Comparison of ENCODE assay signal across 36 cellular contexts in the genomic region with DNA sequence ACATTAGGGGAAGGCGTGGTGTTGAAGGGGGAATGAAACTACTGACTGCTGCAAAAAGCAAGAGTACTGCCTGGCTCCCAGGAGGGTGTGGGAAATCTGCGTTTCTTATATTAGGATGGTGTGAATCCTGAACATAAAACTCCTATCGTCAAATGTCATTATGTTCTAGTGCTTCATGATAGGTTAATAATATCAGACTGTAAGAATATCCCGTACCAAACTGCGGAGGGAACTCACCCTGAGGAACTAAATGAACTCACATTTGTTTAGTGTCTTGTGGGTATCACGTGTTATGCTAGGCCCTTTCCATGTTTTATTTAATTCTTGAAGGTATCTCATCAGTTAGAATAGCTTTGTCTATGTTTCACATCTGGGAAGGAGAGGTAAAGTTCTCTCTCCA.
DNase-seq lines count a peak whose midpoint lies in the region; ATAC-seq, FAIRE-seq and TF ChIP-seq lines count a peak whose summit lies in the region.
"Had no signal": no experiment of that assay in that cellular context is flagged by ENCODE, and none has a peak within 500 bp of the region (broad histone marks: within the 10 kb centered on the region; RNA-seq: fewer than 3 reads in every experiment).

No MANE protein-coding gene starts in this region.

- peak overlapping the region; percentile 17 for H4K91ac ChIP-seq in H1 (replicated peaks; ENCODE audit: insufficient read length, low read length)
- H4K91ac ChIP-seq in neuronal stem cell (ENCODE audit: low read depth, low read length, poor library complexity): no peak overlapping the region

- DNase-seq in right cardiac atrium: no peak
- DNase-seq in left cardiac atrium: no peak
- no peak for DNase-seq in H1 (ENCODE audit: low read depth in 1 of 2, low spot score in 2 of 2)
- no peak for DNase-seq in neural progenitor cell (ENCODE audit: low spot score)
- no peak for DNase-seq in gastrocnemius medialis
- no peak for DNase-seq in thyroid gland
- DNase-seq in neuronal stem cell (ENCODE audit: low spot score): no peak
- DNase-seq: 8988T; ACHN; AML-193; BE2C; C1 segment of cervical spinal cord; Caco-2; Calu3; CD4-positive, alpha-beta memory T cell; CD4-positive, alpha-beta T cell; CD4-positive, CD25-positive, alpha-beta regulatory T cell; CD8-positive, alpha-beta memory T cell; CD8-positive, alpha-beta T cell; COR-L47; DMS 273 treated with DMSO at 0.1 percent for 48 hours; DMS153; DMS79; DMS79 treated with DMSO at 0.1 percent for 48 hours; DND-41; EL had no signal

- H3K9me3 Mint-ChIP-seq in neural progenitor cell: no peaks in the 10 kb centered on the region
- H3K9me3 Mint-ChIP-seq: CD8-positive, alpha-beta memory T cell; CD8-positive, alpha-beta T cell had no signal

- H3K4me1 Mint-ChIP-seq in neural progenitor cell: peaks cover 19% of the 10 kb centered on the region
- H3K4me1 Mint-ChIP-seq: B cell; CD14-positive monocyte; CD4-positive, alpha-beta memory T cell; CD4-positive, CD25-positive, alpha-beta regulatory T cell; CD8-positive, alpha-beta memory T cell had no signal

- no peaks in the 10 kb centered on the region for H3K79me2 ChIP-seq in H1 (ENCODE audit: control insufficient read depth in 1 of 2, insufficient read depth in 2 of 2, low read length in 2 of 2)
- H3K79me2 ChIP-seq in neural progenitor cell (ENCODE audit: low read depth): no peaks in the 10 kb centered on the region

- H3K4me3 ChIP-seq in right cardiac atrium (ENCODE audit: low read length): no peak overlapping the region
- H3K4me3 ChIP-seq in H1 (ENCODE audit: extremely low read depth in 1 of 4, insufficient read depth in 2 of 4, low read depth in 3 of 4, low read length in 4 of 4): no peak overlapping the region
- no peak overlapping the region for H3K4me3 ChIP-seq in neural progenitor cell
- H3K4me3 ChIP-seq in gastrocnemius medialis: no peak overlapping the region
- H3K4me3 ChIP-seq in thyroid gland (replicated peaks in 1 of 3): no peak overlapping the region
- H3K4me3 ChIP-seq in neuronal stem cell (ENCODE audit: low read length in 2 of 2): no peak overlapping the region
- H3K4me3 ChIP-seq: A549; BLaER1; BLaER1 treated with 17β-estradiol and CSF1 and Interleukin-3, amounts not matched to agents 10 nM and 100 nM had no signal

- H3K27ac Mint-ChIP-seq in neural progenitor cell: no peak overlapping the region
- H3K27ac Mint-ChIP-seq: B cell; CD14-positive monocyte; CD4-positive, alpha-beta memory T cell; CD4-positive, alpha-beta T cell; CD4-positive, CD25-positive, alpha-beta regulatory T cell; CD8-positive, alpha-beta memory T cell; CD8-positive, alpha-beta T cell had no signal

- H3K79me1 ChIP-seq in H1 (ENCODE audit: low read depth, low read length) (no peaks in the 10 kb centered on the region; the same call in 1 of the 2 replicates), neuronal stem cell (ENCODE audit: low read depth, low read length) (peaks cover 2% of the 10 kb centered on the region)

- peaks cover 3% of the 10 kb centered on the region for H3K27me3 Mint-ChIP-seq in neural progenitor cell (ENCODE audit: insufficient read depth, low read depth)
- H3K27me3 Mint-ChIP-seq: B cell had no signal

- H3F3A ChIP-seq in neural progenitor cell (ENCODE audit: low read depth): no peaks in the 10 kb centered on the region

- H3K23ac ChIP-seq in H1 (ENCODE audit: insufficient read length) (no peak overlapping the region), neuronal stem cell (ENCODE audit: low read depth, low read length, poor library complexity) (no peak overlapping the region)

- H3K56ac ChIP-seq in H1 (replicated peaks; ENCODE audit: insufficient read length, low read depth, low read length): no peak overlapping the region

- H2AK5ac ChIP-seq in H1 (ENCODE audit: low read depth, low read length): no peak overlapping the region
- no peak overlapping the region for H2AK5ac ChIP-seq in neuronal stem cell (ENCODE audit: low read depth, low read length)

- TF ChIP-seq POLR2A in H1 (IDR thresholded peaks at IDR 0.05; ENCODE audit: control extremely low read depth in 1 of 2, low read depth in 2 of 2, low read length in 2 of 2) (no peak), gastrocnemius medialis (IDR thresholded peaks at IDR 0.05) (no peak), thyroid gland (IDR thresholded peaks at IDR 0.05) (no peak)

- CTCF ChIA-PET in H1 (lab: Charles Lee; ENCODE audit: partially characterized antibody): no interaction called here

- H3K4ac ChIP-seq in H1 (replicated peaks; ENCODE audit: insufficient read length, low read depth, low read length) (no peak overlapping the region), neuronal stem cell (ENCODE audit: low read length) (no peak overlapping the region)

- H3K27me3 ChIP-seq in right cardiac atrium (ENCODE audit: control insufficient read depth, insufficient read depth) (no peaks in the 10 kb centered on the region), H1 (replicated peaks in 1 of 4; ENCODE audit: control insufficient read depth in 3 of 4, extremely low read depth in 1 of 4, insufficient read depth in 3 of 4, low read length in 3 of 4) (no peaks in the 10 kb centered on the region), neural progenitor cell (no peaks in the 10 kb centered on the region), gastrocnemius medialis (no peaks in the 10 kb centered on the region), thyroid gland (no peaks in the 10 kb centered on the region), neuronal stem cell (ENCODE audit: control insufficient read depth in 3 of 3, insufficient read depth in 3 of 3, low read depth in 1 of 3, low read length in 3 of 3) (no peaks in the 10 kb centered on the region)
- H3K27me3 ChIP-seq: BE2C; BLaER1; BLaER1 treated with 17β-estradiol and CSF1 and Interleukin-3, amounts not matched to agents 10 nM and 100 nM had no signal

- TF ChIP-seq RAD21 in H1 (IDR thresholded peaks at IDR 0.05 in 1 of 2, conservative IDR thresholded peaks at IDR 0.05 in 1 of 2; ENCODE audit: low read depth in 2 of 2, low read length in 2 of 2): no peak

- intact Hi-C loops in right cardiac atrium (cut with DNase I): no loop called here
- intact Hi-C loops in left cardiac atrium (cut with DNase I): no loop called here
- intact Hi-C loops in gastrocnemius medialis (cut with DNase I; ENCODE audit: low total_unique reads): no loop called here
- intact Hi-C loops in thyroid gland (cut with DNase I): no loop called here

- H4K8ac ChIP-seq in H1 (ENCODE audit: extremely low read depth, insufficient read depth, low read length): no peak overlapping the region
- no peak overlapping the region for H4K8ac ChIP-seq in neuronal stem cell (ENCODE audit: low read depth, low read length)

- H3K27ac ChIP-seq in right cardiac atrium (ENCODE audit: low read length) (peak overlapping the region; percentile 51), H1 (ENCODE audit: low read depth, low read length) (no peak overlapping the region), neural progenitor cell (no peak overlapping the region), gastrocnemius medialis (peak overlapping the region in 3 of 4 donors; percentile 36 to 69 (median 50)), thyroid gland (no peak overlapping the region), neuronal stem cell (replicated peaks; ENCODE audit: low read length) (no peak overlapping the region)
- H3K27ac ChIP-seq: 22Rv1; A549; BLaER1; BLaER1 treated with 17β-estradiol and CSF1 and Interleukin-3, amounts not matched to agents 10 nM and 100 nM; C4-2B had no signal

- no peak for TF ChIP-seq EP300 in H1 (IDR thresholded peaks at IDR 0.05; ENCODE audit: borderline replicate concordance in 1 of 2, low read depth in 2 of 2, low read length in 2 of 2)

- H3K9me3 ChIP-seq in right cardiac atrium (ENCODE audit: control insufficient read depth, low read length): no peaks in the 10 kb centered on the region
- H3K9me3 ChIP-seq in H1 (ENCODE audit: insufficient read depth in 2 of 2, low read depth in 1 of 2, low read length in 1 of 2): no peaks in the 10 kb centered on the region
- no peaks in the 10 kb centered on the region for H3K9me3 ChIP-seq in neural progenitor cell (ENCODE audit: low read depth)
- H3K9me3 ChIP-seq in gastrocnemius medialis: no peaks in the 10 kb centered on the region
- H3K9me3 ChIP-seq in thyroid gland: no peaks in the 10 kb centered on the region
- no peaks in the 10 kb centered on the region for H3K9me3 ChIP-seq in neuronal stem cell (replicated peaks in 1 of 2; ENCODE audit: control insufficient read depth in 2 of 2, insufficient read depth in 1 of 2, low read depth in 1 of 2, low read length in 2 of 2)
- H3K9me3 ChIP-seq: A549; BE2C; BLaER1; BLaER1 treated with 17β-estradiol and CSF1 and Interleukin-3, amounts not matched to agents 10 nM and 100 nM; Caco-2 had no signal

- no peak overlapping the region for H2BK12ac ChIP-seq in H1 (ENCODE audit: low read depth, low read length)
- no peak overlapping the region for H2BK12ac ChIP-seq in neuronal stem cell (ENCODE audit: low read length)

- H2BK20ac ChIP-seq in H1 (ENCODE audit: low read length): no peak overlapping the region

- H2BK120ac ChIP-seq in H1 (replicated peaks; ENCODE audit: low read depth, low read length) (no peak overlapping the region), neuronal stem cell (ENCODE audit: low read depth, low read length) (no peak overlapping the region)

- ATAC-seq in right cardiac atrium (no peak), left cardiac atrium (no peak), gastrocnemius medialis (peak in 1 of 2 donors; percentile 69), SK-N-SH treated with all-trans-retinoic acid at 6 μM for 48 hours (no peak)
- ATAC-seq: A549; CD8-positive, alpha-beta T cell had no signal

- H2BK15ac ChIP-seq in H1 (ENCODE audit: low read length) (no peak overlapping the region), neuronal stem cell (ENCODE audit: low read length) (no peak overlapping the region)

- WGBS in right cardiac atrium: 76% methylated on average over 6 of the region's 6 CpGs
- WGBS in H1 (ENCODE audit: extremely low coverage in 1 of 2, insufficient coverage in 1 of 2, insufficient read length in 1 of 2, insufficient replicate concordance in 2 of 2, low coverage in 1 of 2, low lambda C conversion rate in 2 of 2, missing lambda C conversion rate in 1 of 2), 2 experiments: 93% methylated on average over 6 of the region's 6 CpGs; no CpG with 5 or more reads in 1 of the 2 experiments
- 80 to 90% methylated on average over 6 of the region's 6 CpGs for WGBS in thyroid gland, 2 donors
- WGBS in neuronal stem cell (ENCODE audit: extremely low coverage in 2 of 2, insufficient read length in 2 of 2, insufficient replicate concordance in 1 of 2), 2 donors: no CpG with 5 or more reads among the region's 6 CpGs

- H3K36me3 Mint-ChIP-seq in neural progenitor cell: no peaks in the 10 kb centered on the region
- H3K36me3 Mint-ChIP-seq: CD14-positive monocyte; CD4-positive, alpha-beta memory T cell; CD4-positive, CD25-positive, alpha-beta regulatory T cell; CD8-positive, alpha-beta memory T cell; CD8-positive, alpha-beta T cell had no signal

- POLR2A ChIA-PET in H1 (lab: Charles Lee; ENCODE audit: partially characterized antibody): no interaction called here

- H3K4me2 ChIP-seq in H1 (ENCODE audit: insufficient read depth in 1 of 2, low read depth in 2 of 2, low read length in 2 of 2) (no peak overlapping the region), neural progenitor cell (no peak overlapping the region), neuronal stem cell (ENCODE audit: insufficient read depth, low read length, poor library complexity, severe bottlenecking) (no peak overlapping the region)
- H3K4me2 ChIP-seq: A549; BLaER1; BLaER1 treated with 17β-estradiol and CSF1 and Interleukin-3, amounts not matched to agents 10 nM and 100 nM had no signal

- in situ Hi-C loops in gastrocnemius medialis (cut with MboI; ENCODE audit: low sequenced_read_pairs in 4 of 4): no loop called here

- H4K5ac ChIP-seq in H1 (ENCODE audit: insufficient read length, low read depth, low read length): no peak overlapping the region

- H3K4me3 Mint-ChIP-seq in neural progenitor cell: no peak overlapping the region
- H3K4me3 Mint-ChIP-seq: B cell; CD14-positive monocyte; CD4-positive, alpha-beta memory T cell; CD4-positive, alpha-beta T cell; CD4-positive, CD25-positive, alpha-beta regulatory T cell; CD8-positive, alpha-beta memory T cell; CD8-positive, alpha-beta T cell had no signal

- H2AFZ ChIP-seq in H1 (ENCODE audit: low read length) (no peak overlapping the region), neural progenitor cell (replicated peaks) (peak overlapping the region; percentile 45), neuronal stem cell (ENCODE audit: low read length) (no peak overlapping the region)

- H3K9ac ChIP-seq in H1 (replicated peaks in 1 of 4; ENCODE audit: extremely low read depth in 1 of 4, low read depth in 3 of 4, low read length in 3 of 4) (no peak overlapping the region), neural progenitor cell (no peak overlapping the region), neuronal stem cell (ENCODE audit: low read depth, low read length, poor library complexity) (no peak overlapping the region)
- H3K9ac ChIP-seq: BLaER1; BLaER1 treated with 17β-estradiol and CSF1 and Interleukin-3, amounts not matched to agents 10 nM and 100 nM had no signal

- H4K20me1 ChIP-seq in H1 (replicated peaks in 1 of 2; ENCODE audit: control insufficient read depth in 1 of 2, insufficient read depth in 2 of 2, low read length in 2 of 2): peaks cover 0 to 2% of the 10 kb centered on the region in 2 experiments
- H4K20me1 ChIP-seq in neural progenitor cell (ENCODE audit: low read depth): no peaks in the 10 kb centered on the region
- H4K20me1 ChIP-seq: BLaER1; BLaER1 treated with 17β-estradiol and CSF1 and Interleukin-3, amounts not matched to agents 10 nM and 100 nM had no signal

- H2BK5ac ChIP-seq in H1 (ENCODE audit: low read depth, low read length) (no peak overlapping the region), neuronal stem cell (ENCODE audit: low read length) (no peak overlapping the region)

- H3K18ac ChIP-seq in H1 (ENCODE audit: extremely low read depth, low read length): no peak overlapping the region
- H3K18ac ChIP-seq in neuronal stem cell (ENCODE audit: low read length): no peak overlapping the region

- H3K23me2 ChIP-seq in H1 (ENCODE audit: low read depth, low read length): peaks cover 2% of the 10 kb centered on the region; the same call in 1 of the 2 replicates

- no peak for TF ChIP-seq CTCF in H1 (IDR thresholded peaks at IDR 0.05; ENCODE audit: control extremely low read depth in 1 of 3, insufficient read depth in 1 of 3, low read depth in 1 of 3, low read length in 3 of 3)
- TF ChIP-seq CTCF in neural progenitor cell (IDR thresholded peaks at IDR 0.05): no peak
- no peak for TF ChIP-seq CTCF in gastrocnemius medialis (IDR thresholded peaks at IDR 0.05 in 4 of 5, conservative IDR thresholded peaks at IDR 0.05 in 1 of 5)
- no peak for TF ChIP-seq CTCF in thyroid gland (IDR thresholded peaks at IDR 0.05)

- no peaks in the 10 kb centered on the region for H3K4me1 ChIP-seq in right cardiac atrium (ENCODE audit: control insufficient read depth, insufficient read depth, low read length)
- H3K4me1 ChIP-seq in H1 (replicated peaks in 1 of 4; ENCODE audit: control insufficient read depth in 3 of 4, insufficient read depth in 4 of 4, low read length in 3 of 4): no peaks in the 10 kb centered on the region
- no peaks in the 10 kb centered on the region for H3K4me1 ChIP-seq in neural progenitor cell
- H3K4me1 ChIP-seq in gastrocnemius medialis: peaks cover 22 to 38% of the 10 kb centered on the region in 2 donors
- H3K4me1 ChIP-seq in thyroid gland: no peaks in the 10 kb centered on the region
- H3K4me1 ChIP-seq in neuronal stem cell (ENCODE audit: control insufficient read depth in 2 of 2, insufficient read depth in 1 of 2, low read depth in 1 of 2, low read length in 2 of 2): peaks cover 0 to 4% of the 10 kb centered on the region in 2 donors
- H3K4me1 ChIP-seq: A549, BE2C, Caco-2 had no signal

- H3K36me3 ChIP-seq in H1 (ENCODE audit: control insufficient read depth in 2 of 4, insufficient read depth in 4 of 4, low read length in 3 of 4): no peaks in the 10 kb centered on the region
- no peaks in the 10 kb centered on the region for H3K36me3 ChIP-seq in neural progenitor cell
- no peaks in the 10 kb centered on the region for H3K36me3 ChIP-seq in gastrocnemius medialis
- no peaks in the 10 kb centered on the region for H3K36me3 ChIP-seq in thyroid gland
- H3K36me3 ChIP-seq in neuronal stem cell (replicated peaks in 1 of 2; ENCODE audit: control insufficient read depth in 2 of 2, insufficient read depth in 2 of 2, low read length in 2 of 2): no peaks in the 10 kb centered on the region
- H3K36me3 ChIP-seq: BE2C; BLaER1; BLaER1 treated with 17β-estradiol and CSF1 and Interleukin-3, amounts not matched to agents 10 nM and 100 nM had no signal

- H3K14ac ChIP-seq in H1 (ENCODE audit: insufficient read length): no peak overlapping the region
- H3K14ac ChIP-seq in neuronal stem cell (ENCODE audit: low read length): no peak overlapping the region

- no peak for FAIRE-seq in H1 (lab: Jason Lieb, UNC)
- FAIRE-seq: A204.1, A549, D721Med had no signal

Comparison
In these comparisons a context has a peak if more than half of its experiments do, and no peak if none do; other contexts are left out.
1. H3K27ac ChIP-seq: peak in right cardiac atrium (single experiment) and gastrocnemius medialis (3 of 4); none in H1 (single experiment), neural progenitor cell (single experiment), thyroid gland (0 of 3) and neuronal stem cell (single experiment).